In genomic region chr13:80527400-80527799, GRCh38 we compare ENCODE assay signal across 14 cellular contexts.
DNase-seq lines count a peak whose midpoint lies in the region; TF ChIP-seq lines count a peak whose summit lies in the region.
"Had no signal": no experiment of that assay in that cellular context is flagged by ENCODE, and none has a peak within 500 bp of the region (broad histone marks: within the 10 kb centered on the region; RNA-seq: fewer than 3 reads in every experiment).

No MANE protein-coding gene starts in this region.

- no peak overlapping the region for H3K4ac ChIP-seq in neuronal stem cell (ENCODE audit: low read length)

- H3K4me2 ChIP-seq in neuronal stem cell (ENCODE audit: insufficient read depth, low read length, poor library complexity, severe bottlenecking) (no peak overlapping the region), GM23248 (ENCODE audit: unreplicated experiment) (no peak overlapping the region)

- H3K9me2 ChIP-seq in GM23248 (ENCODE audit: insufficient read depth): no peaks in the 10 kb centered on the region

- no peak overlapping the region for H4K91ac ChIP-seq in neuronal stem cell (ENCODE audit: low read depth, low read length, poor library complexity)

- H2BK5ac ChIP-seq in neuronal stem cell (ENCODE audit: low read length): no peak overlapping the region

- H2BK12ac ChIP-seq in neuronal stem cell (ENCODE audit: low read length): no peak overlapping the region

- H3K14ac ChIP-seq in neuronal stem cell (ENCODE audit: low read length): no peak overlapping the region

- H3K79me1 ChIP-seq in neuronal stem cell (ENCODE audit: low read depth, low read length): no peaks in the 10 kb centered on the region

- DNase-seq in DMS 273 (lab: John Stamatoyannopoulos, UW; ENCODE audit: unreplicated experiment) (peak; percentile 56), NCI-H69 (lab: John Stamatoyannopoulos, UW) (peak; percentile 1), fibroblast of mammary gland (ENCODE audit: low read depth) (peak; percentile 7), neuronal stem cell (ENCODE audit: low spot score) (no peak), KBM-7 (no peak), GM23248 (no peak), SKM-1 (lab: John Stamatoyannopoulos, UW; ENCODE audit: unreplicated experiment) (no peak)
- DNase-seq: Caco-2; CD8-positive, alpha-beta memory T cell; DMS79; GOT3; H9; IMR-90 had no signal

- H3K23ac ChIP-seq in neuronal stem cell (ENCODE audit: low read depth, low read length, poor library complexity): no peak overlapping the region

- H3K9ac ChIP-seq in neuronal stem cell (ENCODE audit: low read depth, low read length, poor library complexity): no peak overlapping the region
- H3K9ac ChIP-seq in GM23248: no peak overlapping the region

- no peak overlapping the region for H2BK15ac ChIP-seq in neuronal stem cell (ENCODE audit: low read length)

- no peak overlapping the region for H2BK120ac ChIP-seq in neuronal stem cell (ENCODE audit: low read depth, low read length)

- H3K4me1 ChIP-seq in neuronal stem cell (ENCODE audit: control insufficient read depth in 2 of 2, insufficient read depth in 1 of 2, low read depth in 1 of 2, low read length in 2 of 2) (no peaks in the 10 kb centered on the region), GM23248 (ENCODE audit: insufficient read depth) (no peaks in the 10 kb centered on the region)
- H3K4me1 ChIP-seq: Caco-2 had no signal

- H2AK5ac ChIP-seq in neuronal stem cell (ENCODE audit: low read depth, low read length): no peak overlapping the region

- H3K27me3 ChIP-seq in neuronal stem cell (ENCODE audit: control insufficient read depth in 3 of 3, insufficient read depth in 3 of 3, low read depth in 1 of 3, low read length in 3 of 3) (no peaks in the 10 kb centered on the region), GM23248 (replicated peaks; ENCODE audit: insufficient read depth) (no peaks in the 10 kb centered on the region)

- no peaks in the 10 kb centered on the region for H4K20me1 ChIP-seq in GM23248 (ENCODE audit: insufficient read depth)

- TF ChIP-seq CTCF in fibroblast of mammary gland (conservative IDR thresholded peaks at IDR 0.05; ENCODE audit: control insufficient read depth, insufficient read depth, low read depth, low read length): no peak

- in situ Hi-C loops in KBM-7 (cut with MboI; ENCODE audit: low pct_unique_long_range_greater_than_20kb, low sequenced_read_pairs): no loop called here
- in situ Hi-C loops in GM23248 (cut with MboI): no loop called here

- no peaks in the 10 kb centered on the region for H3K36me3 ChIP-seq in neuronal stem cell (replicated peaks in 1 of 2; ENCODE audit: control insufficient read depth in 2 of 2, insufficient read depth in 2 of 2, low read length in 2 of 2)
- no peaks in the 10 kb centered on the region for H3K36me3 ChIP-seq in GM23248 (ENCODE audit: low read depth)

- peaks cover 0 to 10% of the 10 kb centered on the region in 2 donors for H3K9me3 ChIP-seq in neuronal stem cell (replicated peaks in 1 of 2; ENCODE audit: control insufficient read depth in 2 of 2, insufficient read depth in 1 of 2, low read depth in 1 of 2, low read length in 2 of 2)
- no peaks in the 10 kb centered on the region for H3K9me3 ChIP-seq in GM23248 (ENCODE audit: low read depth)
- H3K9me3 ChIP-seq: Caco-2 had no signal

- peak overlapping the region; percentile 19 for H2AFZ ChIP-seq in neuronal stem cell (ENCODE audit: low read length)
- H2AFZ ChIP-seq in GM23248: no peak overlapping the region

- H3K79me2 ChIP-seq in GM23248 (ENCODE audit: insufficient read depth): no peaks in the 10 kb centered on the region

- no peak overlapping the region for H3K18ac ChIP-seq in neuronal stem cell (ENCODE audit: low read length)

- no peak overlapping the region for H4K8ac ChIP-seq in neuronal stem cell (ENCODE audit: low read depth, low read length)

- H3K4me3 ChIP-seq in fibroblast of mammary gland (ENCODE audit: control insufficient read depth, low read depth, low read length) (no peak overlapping the region), neuronal stem cell (ENCODE audit: low read length in 2 of 2) (no peak overlapping the region), GM23248 (no peak overlapping the region)
- H3K4me3 ChIP-seq: GM12878 had no signal

- no CpG with 5 or more reads among the region's 2 CpGs for WGBS in neuronal stem cell (ENCODE audit: extremely low coverage in 2 of 2, insufficient read length in 2 of 2, insufficient replicate concordance in 1 of 2), 2 donors
- 36 to 42% methylated on average over 2 of the region's 2 CpGs for WGBS in GM23248 (ENCODE audit: low coverage in 1 of 2, low lambda C conversion rate in 2 of 2, missing lambda C conversion rate in 2 of 2), 2 experiments

- no peaks in the 10 kb centered on the region for H3F3A ChIP-seq in GM23248 (ENCODE audit: insufficient read depth)

- H3K27ac ChIP-seq in neuronal stem cell (replicated peaks; ENCODE audit: low read length) (no peak overlapping the region), GM23248 (no peak overlapping the region)

Comparison
In these comparisons a context has a peak if more than half of its experiments do, and no peak if none do; other contexts are left out.
1. DNase-seq: peak in DMS 273 (single experiment), NCI-H69 (single experiment) and fibroblast of mammary gland (single experiment); none in neuronal stem cell (single experiment), KBM-7 (single experiment), GM23248 (single experiment) and SKM-1 (single experiment).